ENCODE assay signal across 26 cellular contexts in the genomic region with DNA sequence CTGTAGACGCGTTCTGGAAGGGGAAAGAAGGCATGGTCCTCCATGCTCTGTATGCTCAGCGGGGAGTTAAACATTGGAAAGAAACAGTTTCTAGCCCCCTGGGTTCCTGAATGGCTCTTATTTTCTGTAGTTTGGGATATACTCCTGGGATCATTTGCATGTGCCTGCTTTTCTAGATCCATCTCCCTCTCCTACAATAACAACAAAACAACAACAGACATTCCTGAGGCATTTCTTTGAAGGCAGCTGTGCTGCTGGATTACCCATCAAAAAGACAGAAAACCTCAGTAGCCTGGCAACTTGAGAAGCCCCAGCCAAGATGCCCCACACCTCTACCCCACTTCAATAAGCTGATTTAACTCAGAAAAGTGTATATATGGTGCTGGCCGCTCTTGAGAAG. TPM values are rescaled to one million over a fixed set of nuclear protein-coding genes. Genes with fewer than 3 reads are reported as not detected.
A peak's percentile ranks its signal among the peaks of the same experiment; 100 is the strongest.
DNase-seq lines count a peak whose midpoint lies in the region; ATAC-seq, FAIRE-seq and TF ChIP-seq lines count a peak whose summit lies in the region.
"Had no signal": no experiment of that assay in that cellular context is flagged by ENCODE, and none has a peak within 500 bp of the region (broad histone marks: within the 10 kb centered on the region; RNA-seq: fewer than 3 reads in every experiment).

No MANE protein-coding gene starts in this region.

- no peaks in the 10 kb centered on the region for H3K9me3 ChIP-seq in RWPE2 (ENCODE audit: severe bottlenecking)
- H3K9me3 ChIP-seq in H1 (ENCODE audit: insufficient read depth in 2 of 2, low read depth in 1 of 2, low read length in 1 of 2): no peaks in the 10 kb centered on the region
- H3K9me3 ChIP-seq: heart right ventricle, ovary, testis had no signal

- no peak for TF ChIP-seq RAD21 in H1 (IDR thresholded peaks at IDR 0.05 in 1 of 2, conservative IDR thresholded peaks at IDR 0.05 in 1 of 2; ENCODE audit: low read depth in 2 of 2, low read length in 2 of 2)

- H3K4me1 ChIP-seq in RWPE2 (ENCODE audit: insufficient read depth, poor library complexity, severe bottlenecking) (peaks cover 47% of the 10 kb centered on the region), H1 (replicated peaks in 1 of 4; ENCODE audit: control insufficient read depth in 3 of 4, insufficient read depth in 4 of 4, low read length in 3 of 4) (peaks cover 2 to 19% (median 13%) of the 10 kb centered on the region in 4 experiments; a peak in 5 of 7 replicates)

- no peak overlapping the region for H3K56ac ChIP-seq in H1 (replicated peaks; ENCODE audit: insufficient read length, low read depth, low read length)

- H4K91ac ChIP-seq in H1 (replicated peaks; ENCODE audit: insufficient read length, low read length): no peak overlapping the region

- TF ChIP-seq EP300 in H1 (IDR thresholded peaks at IDR 0.05; ENCODE audit: borderline replicate concordance in 1 of 2, low read depth in 2 of 2, low read length in 2 of 2): no peak

- no peaks in the 10 kb centered on the region for H3K36me3 Mint-ChIP-seq in progenitor cell of endocrine pancreas (ENCODE audit: insufficient read depth)
- H3K36me3 Mint-ChIP-seq in activated naive CD8-positive, alpha-beta T cell treated with anti-CD3 and anti-CD28 coated beads for 36 hours: no peaks in the 10 kb centered on the region

- no peak overlapping the region; a peak in 1 of 7 replicates for H3K9ac ChIP-seq in H1 (replicated peaks in 1 of 4; ENCODE audit: extremely low read depth in 1 of 4, low read depth in 3 of 4, low read length in 3 of 4)
- H3K9ac ChIP-seq: KMS-11 had no signal

- H2AK5ac ChIP-seq in H1 (ENCODE audit: low read depth, low read length): no peak overlapping the region

- TF ChIP-seq CTCF in RWPE2 (IDR thresholded peaks at IDR 0.05; ENCODE audit: poor library complexity, severe bottlenecking) (no peak), H1 (IDR thresholded peaks at IDR 0.05; ENCODE audit: control extremely low read depth in 1 of 3, insufficient read depth in 1 of 3, low read depth in 1 of 3, low read length in 3 of 3) (no peak), progenitor cell of endocrine pancreas (IDR thresholded peaks at IDR 0.05; ENCODE audit: unreplicated experiment) (no peak)

- FAIRE-seq in H1 (lab: Jason Lieb, UNC): peak; percentile 13
- FAIRE-seq: GM12892, kidney, small intestine had no signal

- peaks cover 13% of the 10 kb centered on the region for H3K79me1 ChIP-seq in H1 (ENCODE audit: low read depth, low read length)

- no peak overlapping the region for H2BK120ac ChIP-seq in H1 (replicated peaks; ENCODE audit: low read depth, low read length)

- H3K4ac ChIP-seq in H1 (replicated peaks; ENCODE audit: insufficient read length, low read depth, low read length): no peak overlapping the region

- H3K27me3 Mint-ChIP-seq in progenitor cell of endocrine pancreas: no peaks in the 10 kb centered on the region
- no peaks in the 10 kb centered on the region for H3K27me3 Mint-ChIP-seq in activated naive CD8-positive, alpha-beta T cell treated with anti-CD3 and anti-CD28 coated beads for 36 hours

- no peak overlapping the region for H3K27ac Mint-ChIP-seq in progenitor cell of endocrine pancreas
- H3K27ac Mint-ChIP-seq in activated naive CD8-positive, alpha-beta T cell treated with anti-CD3 and anti-CD28 coated beads for 36 hours: no peak overlapping the region
- H3K27ac Mint-ChIP-seq: activated CD4-positive, alpha-beta T cell treated with anti-CD3 and anti-CD28 coated beads, Interleukin-2, amount 10 ng/mL, durations not matched to agents 7 days and 5 days; activated naive CD4-positive, alpha-beta T cell treated with anti-CD3 and anti-CD28 coated beads for 36 hours; B cell had no signal

- H4K5ac ChIP-seq in H1 (ENCODE audit: insufficient read length, low read depth, low read length): no peak overlapping the region

- H2BK20ac ChIP-seq in H1 (ENCODE audit: low read length): no peak overlapping the region

- H2BK5ac ChIP-seq in H1 (ENCODE audit: low read depth, low read length): no peak overlapping the region

- peaks cover 0 to 11% of the 10 kb centered on the region in 2 experiments for H4K20me1 ChIP-seq in H1 (replicated peaks in 1 of 2; ENCODE audit: control insufficient read depth in 1 of 2, insufficient read depth in 2 of 2, low read length in 2 of 2)

- no peak overlapping the region for H4K8ac ChIP-seq in H1 (ENCODE audit: extremely low read depth, insufficient read depth, low read length)

- peaks cover 3 to 78% of the 10 kb centered on the region in 2 experiments; a peak in 3 of 4 replicates for H3K79me2 ChIP-seq in H1 (ENCODE audit: control insufficient read depth in 1 of 2, insufficient read depth in 2 of 2, low read length in 2 of 2)

- H3K18ac ChIP-seq in H1 (ENCODE audit: extremely low read depth, low read length): peak overlapping the region; percentile 17; the same call in 1 of the 2 replicates

- H3K23me2 ChIP-seq in H1 (ENCODE audit: low read depth, low read length): no peaks in the 10 kb centered on the region

- H3K4me1 Mint-ChIP-seq in progenitor cell of endocrine pancreas (ENCODE audit: low read depth): peaks cover 14% of the 10 kb centered on the region
- peaks cover 16% of the 10 kb centered on the region for H3K4me1 Mint-ChIP-seq in activated naive CD8-positive, alpha-beta T cell treated with anti-CD3 and anti-CD28 coated beads for 36 hours

- 55% methylated on average over 4 of the region's 4 CpGs; no CpG with 5 or more reads in 1 of the 2 experiments for WGBS in H1 (ENCODE audit: extremely low coverage in 1 of 2, insufficient coverage in 1 of 2, insufficient read length in 1 of 2, insufficient replicate concordance in 2 of 2, low coverage in 1 of 2, low lambda C conversion rate in 2 of 2, missing lambda C conversion rate in 1 of 2), 2 experiments

- CTCF ChIA-PET in H1 (lab: Charles Lee; ENCODE audit: partially characterized antibody): interaction anchor here (1.0 to 12.1 kb wide), 10 partner anchors 12 to 186 kb away, joined by 3 to 128 read pairs (median 6); a partner anchor contains a TSS

- no peak for ATAC-seq in RWPE2 (ENCODE audit: low read depth)

- H3K36me3 ChIP-seq in RWPE2 (ENCODE audit: low read depth) (no peaks in the 10 kb centered on the region), H1 (ENCODE audit: control insufficient read depth in 2 of 4, insufficient read depth in 4 of 4, low read length in 3 of 4) (peaks cover 0 to 13% (median 0%) of the 10 kb centered on the region in 4 experiments; a peak in 3 of 8 replicates)
- H3K36me3 ChIP-seq: heart right ventricle, ovary had no signal

- H3K4me2 ChIP-seq in H1 (ENCODE audit: insufficient read depth in 1 of 2, low read depth in 2 of 2, low read length in 2 of 2): peak overlapping the region; percentile 34 to 40; a peak in 2 of 4 replicates
- H3K4me2 ChIP-seq: KMS-11 had no signal

- no peaks in the 10 kb centered on the region for H3K9me3 Mint-ChIP-seq in progenitor cell of endocrine pancreas (ENCODE audit: low read depth)
- H3K9me3 Mint-ChIP-seq in activated naive CD8-positive, alpha-beta T cell treated with anti-CD3 and anti-CD28 coated beads for 36 hours: no peaks in the 10 kb centered on the region
- H3K9me3 Mint-ChIP-seq: activated CD4-positive, alpha-beta T cell treated with anti-CD3 and anti-CD28 coated beads, Interleukin-2, amount 10 ng/mL, durations not matched to agents 7 days and 5 days; activated naive CD4-positive, alpha-beta T cell treated with anti-CD3 and anti-CD28 coated beads for 36 hours had no signal

- no peak overlapping the region for H2BK12ac ChIP-seq in H1 (ENCODE audit: low read depth, low read length)

- no peak for TF ChIP-seq POLR2A in H1 (IDR thresholded peaks at IDR 0.05; ENCODE audit: control extremely low read depth in 1 of 2, low read depth in 2 of 2, low read length in 2 of 2)

- H3K27me3 ChIP-seq in RWPE2 (ENCODE audit: insufficient read depth, poor library complexity, severe bottlenecking) (no peaks in the 10 kb centered on the region), H1 (replicated peaks in 1 of 4; ENCODE audit: control insufficient read depth in 3 of 4, extremely low read depth in 1 of 4, insufficient read depth in 3 of 4, low read length in 3 of 4) (no peaks in the 10 kb centered on the region)
- H3K27me3 ChIP-seq: ovary, testis had no signal

- H3K27ac ChIP-seq in RWPE2 (ENCODE audit: poor library complexity, severe bottlenecking) (peak overlapping the region; percentile 1), H1 (ENCODE audit: low read depth, low read length) (no peak overlapping the region), temporal lobe (ENCODE audit: low read depth, low read length) (peak overlapping the region; percentile 88)
- H3K27ac ChIP-seq: KMS-11 had no signal

- no peak for DNase-seq in RWPE2 (ENCODE audit: low spot score)
- no peak for DNase-seq in H1 (ENCODE audit: low read depth in 1 of 2, low spot score in 2 of 2)
- peak; percentile 47 for DNase-seq in myocyte (ENCODE audit: low read depth)
- no peak for DNase-seq in progenitor cell of endocrine pancreas (ENCODE audit: low spot score, unreplicated experiment)
- DNase-seq in activated naive CD8-positive, alpha-beta T cell treated with anti-CD3 and anti-CD28 coated beads for 36 hours: no peak
- no peak for DNase-seq in DMS 273 treated with DMSO at 0.1 percent for 48 hours (lab: John Stamatoyannopoulos, UW)
- DNase-seq: activated CD4-positive, alpha-beta T cell treated with anti-CD3 and anti-CD28 coated beads, Interleukin-2, amount 10 ng/mL, durations not matched to agents 7 days and 5 days; activated naive CD4-positive, alpha-beta T cell treated with anti-CD3 and anti-CD28 coated beads for 36 hours; activated T-cell treated with anti-CD3 and anti-CD28 coated beads for 4 hours; GF-D8; heart right ventricle; kidney; midbrain; NCI-H1105; NCI-H526 treated with DMSO at 0.1 percent for 48 hours; stimulated activated CD4-positive, alpha-beta T cell treated with anti-CD3 and anti-CD28 coated beads, Interleukin-4, amount 100 ng/mL, for 4 hours; stimulated activated CD8-positive, alpha-beta memory T cell treated with anti-CD3 and anti-CD28 coated beads, Interleukin-4, amount 100 ng/mL, for 48 hours; T-helper 9 cell; testis had no signal

- no peak overlapping the region for H2AFZ ChIP-seq in H1 (ENCODE audit: low read length)

- no peak overlapping the region for H2BK15ac ChIP-seq in H1 (ENCODE audit: low read length)

- no peak overlapping the region for H3K23ac ChIP-seq in H1 (ENCODE audit: insufficient read length)

- no peak overlapping the region for H3K14ac ChIP-seq in H1 (ENCODE audit: insufficient read length)

- H3K4me3 ChIP-seq in RWPE2 (ENCODE audit: severe bottlenecking) (no peak overlapping the region), H1 (ENCODE audit: extremely low read depth in 1 of 4, insufficient read depth in 2 of 4, low read depth in 3 of 4, low read length in 4 of 4) (no peak overlapping the region; a peak in 1 of 8 replicates)
- H3K4me3 ChIP-seq: heart right ventricle, ovary, testis had no signal

- POLR2A ChIA-PET in H1 (lab: Charles Lee; ENCODE audit: partially characterized antibody): interaction anchor here (1.3 to 2.6 kb wide), 4 partner anchors 9 to 31 kb away, joined by 3 to 11 read pairs (median 8); a partner anchor contains a TSS

- H3K4me3 Mint-ChIP-seq in progenitor cell of endocrine pancreas (ENCODE audit: low read depth): no peak overlapping the region
- H3K4me3 Mint-ChIP-seq in activated naive CD8-positive, alpha-beta T cell treated with anti-CD3 and anti-CD28 coated beads for 36 hours: no peak overlapping the region
- H3K4me3 Mint-ChIP-seq: activated CD4-positive, alpha-beta T cell treated with anti-CD3 and anti-CD28 coated beads, Interleukin-2, amount 10 ng/mL, durations not matched to agents 7 days and 5 days; activated naive CD4-positive, alpha-beta T cell treated with anti-CD3 and anti-CD28 coated beads for 36 hours; B cell had no signal

RNA-seq across cellular contexts. Expression of a gene that starts 8.7 kb away (rescaled TPM):
- 204 and 209 TPM in 2 replicates for total RNA-seq in H1 (2021; fragmentation: NEBNext Ultra II Directional; extraction: Animal tissue kit (Norgen Biotek cat#: 25700))
- 181 and 182 TPM in 2 replicates for polyA plus RNA-seq in H1 (2011; rRNA removed)
- 72.1 TPM for polyA plus RNA-seq in H1 (2011; cell fraction: cytosol; rRNA removed)
- 146 TPM for polyA plus RNA-seq in H1 (2011; cell fraction: nucleus; rRNA removed)
- polyA plus RNA-seq in H1 (2012, experiment 1 of 2): 162 to 194 TPM (median 173 TPM) in 4 replicates
- 152 TPM for polyA plus RNA-seq in H1 (2012, experiment 2 of 2)
- 383 TPM for polyA plus RNA-seq in H1 (2013, experiment 1 of 2)
- polyA plus RNA-seq in H1 (2013, experiment 2 of 2): 341 TPM
- polyA minus RNA-seq in H1 (2011; rRNA and poly(A)+ RNA removed): 234 and 286 TPM in 2 replicates
- polyA minus RNA-seq in H1 (2011; cell fraction: cytosol; rRNA and poly(A)+ RNA removed): 176 TPM
- polyA minus RNA-seq in H1 (2011; cell fraction: nucleus; rRNA and poly(A)+ RNA removed): 79.9 TPM
- 1.7 and 4.8 TPM in 2 replicates for total RNA-seq in myocyte
- polyA plus RNA-seq in myocyte (2012): 2.3 TPM
- 5.7 TPM for total RNA-seq in temporal lobe
- 28.3 and 30.9 TPM in 2 replicates for total RNA-seq in progenitor cell of endocrine pancreas
- 1 to 10 TPM; 2.5 to 2.8 TPM for total RNA-seq in activated naive CD8-positive, alpha-beta T cell treated with anti-CD3 and anti-CD28 coated beads for 36 hours

RNA-seq across cellular contexts. Expression of a gene that starts 55.7 kb away (rescaled TPM):
- not detected in 2 replicates for total RNA-seq in H1 (2021; fragmentation: NEBNext Ultra II Directional; extraction: Animal tissue kit (Norgen Biotek cat#: 25700))
- polyA plus RNA-seq in H1 (2011; rRNA removed): 0.05 and 0.06 TPM in 2 replicates
- 0.04 TPM for polyA plus RNA-seq in H1 (2011; cell fraction: cytosol; rRNA removed)
- not detected for polyA plus RNA-seq in H1 (2011; cell fraction: nucleus; rRNA removed)
- polyA plus RNA-seq in H1 (2012, experiment 1 of 2): not detected in 4 replicates
- polyA plus RNA-seq in H1 (2012, experiment 2 of 2): not detected
- 0.02 TPM for polyA plus RNA-seq in H1 (2013, experiment 1 of 2)
- not detected for polyA plus RNA-seq in H1 (2013, experiment 2 of 2)
- 0.10 TPM in 1 of 2 replicates, not detected in the other for polyA minus RNA-seq in H1 (2011; rRNA and poly(A)+ RNA removed)
- polyA minus RNA-seq in H1 (2011; cell fraction: cytosol; rRNA and poly(A)+ RNA removed): not detected
- polyA minus RNA-seq in H1 (2011; cell fraction: nucleus; rRNA and poly(A)+ RNA removed): not detected
- not detected in 2 replicates for total RNA-seq in myocyte
- not detected for polyA plus RNA-seq in myocyte (2012)
- not detected for total RNA-seq in temporal lobe
- not detected in 2 replicates for total RNA-seq in progenitor cell of endocrine pancreas
- under 1 TPM; 0.45 to 0.68 TPM for total RNA-seq in activated naive CD8-positive, alpha-beta T cell treated with anti-CD3 and anti-CD28 coated beads for 36 hours
- total RNA-seq: fibroblast of lung, kidney, ovary had no signal
- polyA plus RNA-seq: fibroblast of lung had no signal
